In the genomic region with DNA sequence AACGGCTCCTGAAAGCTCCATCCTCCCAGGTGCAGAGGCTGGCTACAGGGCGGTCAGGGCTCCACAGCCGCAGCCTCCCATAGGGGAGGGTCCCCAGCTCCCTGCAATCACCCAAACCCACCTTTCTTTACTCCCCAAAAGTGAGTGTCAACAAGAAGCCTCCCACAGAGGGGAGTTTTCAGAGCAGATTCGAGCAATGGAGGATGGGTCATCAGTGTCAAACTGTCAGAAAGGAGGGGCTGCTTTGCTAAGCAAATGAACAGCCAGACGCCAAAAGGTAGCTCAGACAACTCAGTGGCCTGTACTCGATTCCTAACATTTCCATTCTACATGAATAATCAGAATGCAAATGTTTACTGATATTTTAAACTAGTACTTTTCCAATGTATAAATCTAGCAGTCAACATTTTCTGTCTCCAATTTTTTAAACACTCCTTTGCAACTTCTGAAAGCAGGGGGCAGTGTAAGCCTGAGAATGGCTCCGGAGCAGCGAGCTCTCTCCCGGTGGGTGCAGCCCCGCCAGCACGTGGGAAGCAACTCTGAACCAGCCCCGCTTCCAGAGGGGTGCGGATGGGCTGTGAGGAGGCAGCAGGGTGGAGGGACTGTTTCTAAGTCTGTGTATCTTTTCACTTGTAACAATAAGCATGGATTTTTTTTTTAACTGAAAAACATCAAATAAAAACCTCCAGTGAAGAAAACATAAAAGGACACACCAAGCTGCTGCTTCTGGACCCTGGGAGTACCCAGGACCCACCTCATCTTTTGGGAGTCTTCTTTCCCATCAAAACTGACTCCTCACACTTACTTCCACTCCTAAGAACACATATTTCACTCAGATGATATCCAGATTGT, we compare ENCODE assay signal across 1 cellular context.
TF ChIP-seq lines count a peak whose summit lies in the region.

No MANE protein-coding gene starts in this region.

TF ChIP-seq in GM23338, 12 proteins besides CTCF, POLR2A, EP300 and RAD21 (continued from another document):
- TF ChIP-seq, protein P1, sequence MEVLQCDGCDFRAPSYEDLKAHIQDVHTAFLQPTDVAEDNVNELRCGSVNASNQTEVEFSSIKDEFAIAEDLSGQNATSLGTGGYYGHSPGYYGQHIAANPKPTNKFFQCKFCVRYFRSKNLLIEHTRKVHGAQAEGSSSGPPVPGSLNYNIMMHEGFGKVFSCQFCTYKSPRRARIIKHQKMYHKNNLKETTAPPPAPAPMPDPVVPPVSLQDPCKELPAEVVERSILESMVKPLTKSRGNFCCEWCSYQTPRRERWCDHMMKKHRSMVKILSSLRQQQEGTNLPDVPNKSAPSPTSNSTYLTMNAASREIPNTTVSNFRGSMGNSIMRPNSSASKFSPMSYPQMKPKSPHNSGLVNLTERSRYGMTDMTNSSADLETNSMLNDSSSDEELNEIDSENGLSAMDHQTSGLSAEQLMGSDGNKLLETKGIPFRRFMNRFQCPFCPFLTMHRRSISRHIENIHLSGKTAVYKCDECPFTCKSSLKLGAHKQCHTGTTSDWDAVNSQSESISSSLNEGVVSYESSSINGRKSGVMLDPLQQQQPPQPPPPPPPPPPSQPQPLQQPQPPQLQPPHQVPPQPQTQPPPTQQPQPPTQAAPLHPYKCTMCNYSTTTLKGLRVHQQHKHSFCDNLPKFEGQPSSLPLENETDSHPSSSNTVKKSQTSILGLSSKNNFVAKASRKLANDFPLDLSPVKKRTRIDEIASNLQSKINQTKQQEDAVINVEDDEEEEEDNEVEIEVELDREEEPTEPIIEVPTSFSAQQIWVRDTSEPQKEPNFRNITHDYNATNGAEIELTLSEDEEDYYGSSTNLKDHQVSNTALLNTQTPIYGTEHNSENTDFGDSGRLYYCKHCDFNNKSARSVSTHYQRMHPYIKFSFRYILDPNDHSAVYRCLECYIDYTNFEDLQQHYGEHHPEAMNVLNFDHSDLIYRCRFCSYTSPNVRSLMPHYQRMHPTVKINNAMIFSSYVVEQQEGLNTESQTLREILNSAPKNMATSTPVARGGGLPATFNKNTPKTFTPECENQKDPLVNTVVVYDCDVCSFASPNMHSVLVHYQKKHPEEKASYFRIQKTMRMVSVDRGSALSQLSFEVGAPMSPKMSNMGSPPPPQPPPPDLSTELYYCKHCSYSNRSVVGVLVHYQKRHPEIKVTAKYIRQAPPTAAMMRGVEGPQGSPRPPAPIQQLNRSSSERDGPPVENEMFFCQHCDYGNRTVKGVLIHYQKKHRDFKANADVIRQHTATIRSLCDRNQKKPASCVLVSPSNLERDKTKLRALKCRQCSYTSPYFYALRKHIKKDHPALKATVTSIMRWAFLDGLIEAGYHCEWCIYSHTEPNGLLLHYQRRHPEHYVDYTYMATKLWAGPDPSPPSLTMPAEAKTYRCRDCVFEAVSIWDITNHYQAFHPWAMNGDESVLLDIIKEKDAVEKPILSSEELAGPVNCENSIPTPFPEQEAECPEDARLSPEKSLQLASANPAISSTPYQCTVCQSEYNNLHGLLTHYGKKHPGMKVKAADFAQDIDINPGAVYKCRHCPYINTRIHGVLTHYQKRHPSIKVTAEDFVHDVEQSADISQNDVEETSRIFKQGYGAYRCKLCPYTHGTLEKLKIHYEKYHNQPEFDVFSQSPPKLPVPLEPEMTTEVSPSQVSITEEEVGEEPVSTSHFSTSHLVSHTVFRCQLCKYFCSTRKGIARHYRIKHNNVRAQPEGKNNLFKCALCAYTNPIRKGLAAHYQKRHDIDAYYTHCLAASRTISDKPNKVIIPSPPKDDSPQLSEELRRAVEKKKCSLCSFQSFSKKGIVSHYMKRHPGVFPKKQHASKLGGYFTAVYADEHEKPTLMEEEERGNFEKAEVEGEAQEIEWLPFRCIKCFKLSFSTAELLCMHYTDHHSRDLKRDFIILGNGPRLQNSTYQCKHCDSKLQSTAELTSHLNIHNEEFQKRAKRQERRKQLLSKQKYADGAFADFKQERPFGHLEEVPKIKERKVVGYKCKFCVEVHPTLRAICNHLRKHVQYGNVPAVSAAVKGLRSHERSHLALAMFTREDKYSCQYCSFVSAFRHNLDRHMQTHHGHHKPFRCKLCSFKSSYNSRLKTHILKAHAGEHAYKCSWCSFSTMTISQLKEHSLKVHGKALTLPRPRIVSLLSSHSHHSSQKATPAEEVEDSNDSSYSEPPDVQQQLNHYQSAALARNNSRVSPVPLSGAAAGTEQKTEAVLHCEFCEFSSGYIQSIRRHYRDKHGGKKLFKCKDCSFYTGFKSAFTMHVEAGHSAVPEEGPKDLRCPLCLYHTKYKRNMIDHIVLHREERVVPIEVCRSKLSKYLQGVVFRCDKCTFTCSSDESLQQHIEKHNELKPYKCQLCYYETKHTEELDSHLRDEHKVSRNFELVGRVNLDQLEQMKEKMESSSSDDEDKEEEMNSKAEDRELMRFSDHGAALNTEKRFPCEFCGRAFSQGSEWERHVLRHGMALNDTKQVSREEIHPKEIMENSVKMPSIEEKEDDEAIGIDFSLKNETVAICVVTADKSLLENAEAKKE (CRISPR knock-in tag; IDR thresholded peaks at IDR 0.05), result no peak
